8 cellular contexts compared by ENCODE assay signal in the genomic region with DNA sequence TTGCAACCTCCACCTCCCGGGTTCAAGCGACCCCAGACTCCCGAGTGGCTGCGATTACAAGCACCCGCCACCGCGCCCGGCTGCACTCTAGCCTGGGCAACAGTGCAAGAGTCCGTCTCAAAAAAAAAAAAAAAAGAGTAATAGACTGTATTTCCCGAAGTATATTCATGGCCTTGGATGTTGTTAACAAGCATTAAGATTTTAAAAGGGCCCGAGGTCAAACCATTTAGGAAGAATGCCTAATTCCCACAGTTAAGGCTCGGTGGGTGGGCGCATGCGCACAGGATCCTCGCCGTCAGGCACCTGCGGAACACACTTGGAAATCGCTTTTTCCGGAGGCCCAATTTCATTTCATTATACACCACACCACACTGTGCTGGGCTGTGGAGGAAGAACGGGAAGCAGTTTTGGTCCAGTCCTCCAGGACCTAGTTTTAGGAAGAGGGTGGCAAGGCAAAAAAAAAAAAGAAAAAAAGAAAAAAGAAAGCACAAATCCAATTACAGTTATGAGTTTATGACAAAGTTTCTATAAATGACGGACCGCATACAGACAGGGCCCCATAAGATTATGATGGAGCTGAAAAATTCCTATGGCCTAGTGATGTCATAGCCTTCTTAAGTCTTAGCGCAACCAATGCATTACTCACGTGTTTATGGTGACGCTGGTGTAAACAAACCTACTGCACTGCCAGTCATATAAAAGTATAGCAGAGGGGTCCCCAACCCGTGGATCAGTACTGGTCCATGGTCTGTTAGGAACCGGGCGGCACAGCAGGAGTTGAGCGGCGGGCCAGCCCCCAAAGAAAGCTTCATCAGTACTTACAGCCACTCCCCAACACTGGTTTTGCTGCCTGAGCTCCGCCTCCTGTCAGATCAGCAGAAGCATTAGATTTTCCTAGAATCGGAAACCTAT. TPM values are rescaled to one million over a fixed set of nuclear protein-coding genes. Genes with fewer than 3 reads are reported as not detected.
DNase-seq lines count a peak whose midpoint lies in the region; ATAC-seq and TF ChIP-seq lines count a peak whose summit lies in the region.

No MANE protein-coding gene starts in this region.

- H4K8ac ChIP-seq in neuronal stem cell (ENCODE audit: low read depth, low read length): no peak overlapping the region

- no peak overlapping the region for H2BK120ac ChIP-seq in neuronal stem cell (ENCODE audit: low read depth, low read length)

- H2AK5ac ChIP-seq in neuronal stem cell (ENCODE audit: low read depth, low read length): no peak overlapping the region

- no peak overlapping the region for H4K91ac ChIP-seq in neuronal stem cell (ENCODE audit: low read depth, low read length, poor library complexity)

- no peak overlapping the region for H3K18ac ChIP-seq in neuronal stem cell (ENCODE audit: low read length)

- H3K9ac ChIP-seq in HUES64 (ENCODE audit: low read depth, low read length): no peak overlapping the region
- peak overlapping the region; percentile 12 for H3K9ac ChIP-seq in neuronal stem cell (ENCODE audit: low read depth, low read length, poor library complexity)

- no peak for ATAC-seq in HG02763 (IDR thresholded peaks at IDR 0.05; ENCODE audit: unreplicated experiment)

- WGBS in HUES64: 21% methylated on average over 29 of the region's 32 CpGs
- WGBS in neuronal stem cell (ENCODE audit: extremely low coverage in 2 of 2, insufficient read length in 2 of 2, insufficient replicate concordance in 1 of 2), 2 donors: no CpG with 5 or more reads among the region's 32 CpGs

- H3K23ac ChIP-seq in neuronal stem cell (ENCODE audit: low read depth, low read length, poor library complexity): no peak overlapping the region

- H3K4me1 ChIP-seq in HUES64 (ENCODE audit: insufficient read depth, low read length) (peaks cover 9% of the 10 kb centered on the region; the same call in 1 of the 2 replicates), neuronal stem cell (ENCODE audit: control insufficient read depth in 2 of 2, insufficient read depth in 1 of 2, low read depth in 1 of 2, low read length in 2 of 2) (peaks cover 4 to 15% of the 10 kb centered on the region in 2 donors)

- peak overlapping the region; percentile 57 for H3K4me3 ChIP-seq in HUES64 (ENCODE audit: low read length)
- H3K4me3 ChIP-seq in fibroblast of the aortic adventitia (ENCODE audit: low read depth, low read length): peak overlapping the region; percentile 17
- H3K4me3 ChIP-seq in neuronal stem cell (ENCODE audit: low read length in 2 of 2): peak overlapping the region in 1 of 2 donors; percentile 16

- no peak overlapping the region for H2BK5ac ChIP-seq in neuronal stem cell (ENCODE audit: low read length)

- no peaks in the 10 kb centered on the region for H3K36me3 ChIP-seq in HUES64 (ENCODE audit: insufficient read depth, low read length)
- no peaks in the 10 kb centered on the region for H3K36me3 ChIP-seq in neuronal stem cell (replicated peaks in 1 of 2; ENCODE audit: control insufficient read depth in 2 of 2, insufficient read depth in 2 of 2, low read length in 2 of 2)

- DNase-seq in DMS79 (lab: John Stamatoyannopoulos, UW): peak; percentile 15
- peak; percentile 49 to 57 for DNase-seq in activated T-cell treated with anti-CD3 and anti-CD28 coated beads, Interleukin-2, amount 50 U/mL, for 48 hours
- DNase-seq in fibroblast of the aortic adventitia (ENCODE audit: low read depth): peak; percentile 85
- DNase-seq in neuronal stem cell (ENCODE audit: low spot score): no peak
- DNase-seq in HK-2 (ENCODE audit: unreplicated experiment): no peak
- no peak for DNase-seq in SIG-M5 treated with dmso at 0.1 percent for 504 hours (lab: John Stamatoyannopoulos, UW; ENCODE audit: unreplicated experiment)

- H3K27ac ChIP-seq in HUES64 (ENCODE audit: low read depth, low read length): no peak overlapping the region
- no peak overlapping the region for H3K27ac ChIP-seq in neuronal stem cell (replicated peaks; ENCODE audit: low read length)

- H3K9me3 ChIP-seq in HUES64 (ENCODE audit: insufficient read depth, low read depth, low read length) (no peaks in the 10 kb centered on the region), neuronal stem cell (replicated peaks in 1 of 2; ENCODE audit: control insufficient read depth in 2 of 2, insufficient read depth in 1 of 2, low read depth in 1 of 2, low read length in 2 of 2) (no peaks in the 10 kb centered on the region)

- no peak for TF ChIP-seq CTCF in fibroblast of the aortic adventitia (IDR thresholded peaks at IDR 0.05; ENCODE audit: insufficient read depth, low read length)

- H3K14ac ChIP-seq in neuronal stem cell (ENCODE audit: low read length): no peak overlapping the region

- peak overlapping the region; percentile 52 for H3K4me2 ChIP-seq in neuronal stem cell (ENCODE audit: insufficient read depth, low read length, poor library complexity, severe bottlenecking)

- H3K4ac ChIP-seq in neuronal stem cell (ENCODE audit: low read length): no peak overlapping the region

- H2BK12ac ChIP-seq in neuronal stem cell (ENCODE audit: low read length): no peak overlapping the region

- no peaks in the 10 kb centered on the region for H3K79me1 ChIP-seq in neuronal stem cell (ENCODE audit: low read depth, low read length)

- no peak overlapping the region for H2BK15ac ChIP-seq in neuronal stem cell (ENCODE audit: low read length)

- H3K27me3 ChIP-seq in HUES64 (ENCODE audit: insufficient read depth, low read length) (peaks cover 16% of the 10 kb centered on the region), neuronal stem cell (ENCODE audit: control insufficient read depth in 3 of 3, insufficient read depth in 3 of 3, low read depth in 1 of 3, low read length in 3 of 3) (peaks cover 0 to 18% (median 4%) of the 10 kb centered on the region in 3 experiments)

- peak overlapping the region; percentile 21 for H2AFZ ChIP-seq in neuronal stem cell (ENCODE audit: low read length)

RNA-seq across cellular contexts. Expression of a gene that starts 38.2 kb away (rescaled TPM):
- 1,082 TPM for polyA plus RNA-seq in HUES64 (2013, experiment 1 of 2)
- 1,153 TPM for polyA plus RNA-seq in HUES64 (2013, experiment 2 of 2)
- total RNA-seq in fibroblast of the aortic adventitia (ENCODE audit: low replicate concordance): 56.7 and 164 TPM in 2 replicates
- polyA plus RNA-seq in neuronal stem cell (2013, experiment 1 of 2): 2,556 TPM
- 2,683 TPM for polyA plus RNA-seq in neuronal stem cell (2013, experiment 2 of 2)

Comparison
In these comparisons a context has a peak if more than half of its experiments do, and no peak if none do; other contexts are left out.
1. DNase-seq: peak in DMS79 (single experiment), activated T-cell treated with anti-CD3 and anti-CD28 coated beads, Interleukin-2, amount 50 U/mL, for 48 hours (2 of 2) and fibroblast of the aortic adventitia (single experiment); none in neuronal stem cell (single experiment), HK-2 (single experiment) and SIG-M5 treated with dmso at 0.1 percent for 504 hours (single experiment).